ENCODE assay signal across 20 cellular contexts in genomic region chr19:49558591-49558990, GRCh38. TPM values are rescaled to one million over a fixed set of nuclear protein-coding genes. Genes with fewer than 3 reads are reported as not detected.
A peak's percentile ranks its signal among the peaks of the same experiment; 100 is the strongest.
DNase-seq lines count a peak whose midpoint lies in the region; ATAC-seq and TF ChIP-seq lines count a peak whose summit lies in the region.
"Had no signal": no experiment of that assay in that cellular context is flagged by ENCODE, and none has a peak within 500 bp of the region (broad histone marks: within the 10 kb centered on the region; RNA-seq: fewer than 3 reads in every experiment).

No MANE protein-coding gene starts in this region.

- TF ChIP-seq CTCF in natural killer cell (IDR thresholded peaks at IDR 0.05), result no peak

- no peaks in the 10 kb centered on the region for H3K36me3 Mint-ChIP-seq in natural killer cell
- peaks cover 9% of the 10 kb centered on the region for H3K36me3 Mint-ChIP-seq in natural killer cell treated with Interleukin-12 subunit alpha and Interleukin-12 subunit beta and Interleukin-15 and Interleukin-18, amount 100 ng/mL, for 72 hours
- H3K36me3 Mint-ChIP-seq in activated T-cell treated with anti-CD3 and anti-CD28 coated beads, Interleukin-2, amount 50 U/mL, for 24 hours (ENCODE audit: low read depth), result peaks cover 64% of the 10 kb centered on the region

- peak overlapping the region; percentile 68 for H3K27ac ChIP-seq in effector memory CD4-positive, alpha-beta T cell (ENCODE audit: insufficient read depth, low read length, poor library complexity, severe bottlenecking)
- H3K27ac ChIP-seq: esophagus muscularis mucosa, neutrophil, right lobe of liver, uterus had no signal

- H3K36me3 ChIP-seq in effector memory CD4-positive, alpha-beta T cell (ENCODE audit: control insufficient read depth, insufficient read depth, low read length), result peaks cover 22% of the 10 kb centered on the region
- H3K36me3 ChIP-seq: uterus had no signal

- H3K27ac Mint-ChIP-seq in natural killer cell, result peak overlapping the region in 1 of 2 donors; percentile 72
- no peak overlapping the region for H3K27ac Mint-ChIP-seq in natural killer cell treated with Interleukin-12 subunit alpha and Interleukin-12 subunit beta and Interleukin-15 and Interleukin-18, amount 100 ng/mL, for 72 hours
- peak overlapping the region; percentile 96 for H3K27ac Mint-ChIP-seq in activated T-cell treated with anti-CD3 and anti-CD28 coated beads, Interleukin-2, amount 50 U/mL, for 24 hours
- H3K27ac Mint-ChIP-seq in stimulated activated naive CD8-positive, alpha-beta T cell treated with anti-CD3 and anti-CD28 coated beads, Interleukin-15, amount 100 ng/mL, for 72 hours, result peak overlapping the region; percentile 67 to 86
- H3K27ac Mint-ChIP-seq: dendritic cell treated with granulocyte-macrophage colony-stimulating factor and Interleukin-4, amounts not matched to agents 40 ng/mL and 50 ng/mL, for 4 days had no signal

- intact Hi-C loops in natural killer cell (cut with micrococcal nuclease), result no loop called here

- no peaks in the 10 kb centered on the region for H3K27me3 ChIP-seq in effector memory CD4-positive, alpha-beta T cell (replicated peaks; ENCODE audit: control insufficient read depth, insufficient read depth, low read length, poor library complexity, severe bottlenecking)
- H3K27me3 ChIP-seq: esophagus muscularis mucosa, neutrophil, right lobe of liver, uterus had no signal

- H3K4me3 ChIP-seq in effector memory CD4-positive, alpha-beta T cell (ENCODE audit: insufficient read depth, low read depth, low read length, poor library complexity, severe bottlenecking), result peak overlapping the region; percentile 55
- H3K4me3 ChIP-seq: esophagus muscularis mucosa, right lobe of liver, uterus had no signal

- no peak for ATAC-seq in natural killer cell
- ATAC-seq in natural killer cell treated with Interleukin-12 subunit alpha and Interleukin-12 subunit beta and Interleukin-15 and Interleukin-18, amount 100 ng/mL, for 72 hours, result no peak
- ATAC-seq in stimulated activated naive CD8-positive, alpha-beta T cell treated with anti-CD3 and anti-CD28 coated beads, Interleukin-15, amount 100 ng/mL, for 72 hours, result no peak
- no peak for ATAC-seq in GM21447 (IDR thresholded peaks at IDR 0.05; ENCODE audit: unreplicated experiment)
- ATAC-seq: Panc1, right lobe of liver had no signal

- no peak for DNase-seq in natural killer cell
- no peak for DNase-seq in natural killer cell treated with Interleukin-12 subunit alpha and Interleukin-12 subunit beta and Interleukin-15 and Interleukin-18, amount 100 ng/mL, for 72 hours (ENCODE audit: low spot score)
- peak; percentile 58 for DNase-seq in activated T-cell treated with anti-CD3 and anti-CD28 coated beads, Interleukin-2, amount 50 U/mL, for 24 hours
- DNase-seq in effector memory CD4-positive, alpha-beta T cell, result no peak
- DNase-seq in stimulated activated naive CD8-positive, alpha-beta T cell treated with anti-CD3 and anti-CD28 coated beads, Interleukin-15, amount 100 ng/mL, for 72 hours, result peak in 1 of 2 donors; percentile 39
- DNase-seq in NCI-H146 treated with DMSO at 0.1 percent for 48 hours (lab: John Stamatoyannopoulos, UW; ENCODE audit: unreplicated experiment), result no peak
- no peak for DNase-seq in DMS114 treated with DMSO at 0.1 percent for 48 hours (lab: John Stamatoyannopoulos, UW; ENCODE audit: unreplicated experiment)
- DNase-seq: ACHN, HCEC 1CT, head of caudate nucleus, NCI-H1930, NCI-H69, right lobe of liver, uterus had no signal

- peaks cover 27 to 50% of the 10 kb centered on the region in 2 donors for H3K4me1 Mint-ChIP-seq in natural killer cell
- peaks cover 25 to 39% of the 10 kb centered on the region in 2 donors for H3K4me1 Mint-ChIP-seq in natural killer cell treated with Interleukin-12 subunit alpha and Interleukin-12 subunit beta and Interleukin-15 and Interleukin-18, amount 100 ng/mL, for 72 hours (ENCODE audit: low read depth in 2 of 2)
- H3K4me1 Mint-ChIP-seq in activated T-cell treated with anti-CD3 and anti-CD28 coated beads, Interleukin-2, amount 50 U/mL, for 24 hours (ENCODE audit: low read depth), result peaks cover 86% of the 10 kb centered on the region
- H3K4me1 Mint-ChIP-seq in stimulated activated naive CD8-positive, alpha-beta T cell treated with anti-CD3 and anti-CD28 coated beads, Interleukin-15, amount 100 ng/mL, for 72 hours, result peaks cover 97% of the 10 kb centered on the region

- peak overlapping the region; percentile 25 for H3K4me3 Mint-ChIP-seq in natural killer cell
- H3K4me3 Mint-ChIP-seq in natural killer cell treated with Interleukin-12 subunit alpha and Interleukin-12 subunit beta and Interleukin-15 and Interleukin-18, amount 100 ng/mL, for 72 hours, result no peak overlapping the region
- H3K4me3 Mint-ChIP-seq in activated T-cell treated with anti-CD3 and anti-CD28 coated beads, Interleukin-2, amount 50 U/mL, for 24 hours, result peak overlapping the region; percentile 76
- H3K4me3 Mint-ChIP-seq in stimulated activated naive CD8-positive, alpha-beta T cell treated with anti-CD3 and anti-CD28 coated beads, Interleukin-15, amount 100 ng/mL, for 72 hours, result peak overlapping the region; percentile 77 to 81
- H3K4me3 Mint-ChIP-seq: dendritic cell treated with granulocyte-macrophage colony-stimulating factor and Interleukin-4, amounts not matched to agents 40 ng/mL and 50 ng/mL, for 4 days had no signal

- H3K9me3 Mint-ChIP-seq in natural killer cell, result no peaks in the 10 kb centered on the region
- H3K9me3 Mint-ChIP-seq in natural killer cell treated with Interleukin-12 subunit alpha and Interleukin-12 subunit beta and Interleukin-15 and Interleukin-18, amount 100 ng/mL, for 72 hours, result no peaks in the 10 kb centered on the region
- H3K9me3 Mint-ChIP-seq in activated T-cell treated with anti-CD3 and anti-CD28 coated beads, Interleukin-2, amount 50 U/mL, for 24 hours, result no peaks in the 10 kb centered on the region
- H3K9me3 Mint-ChIP-seq in stimulated activated naive CD8-positive, alpha-beta T cell treated with anti-CD3 and anti-CD28 coated beads, Interleukin-15, amount 100 ng/mL, for 72 hours, result no peaks in the 10 kb centered on the region
- H3K9me3 Mint-ChIP-seq: dendritic cell treated with granulocyte-macrophage colony-stimulating factor and Interleukin-4, amounts not matched to agents 40 ng/mL and 50 ng/mL, for 4 days had no signal

- peaks cover 92% of the 10 kb centered on the region for H3K4me1 ChIP-seq in effector memory CD4-positive, alpha-beta T cell (ENCODE audit: control insufficient read depth, insufficient read depth, low read length, poor library complexity, severe bottlenecking)
- H3K4me1 ChIP-seq: uterus had no signal

- H3K27me3 Mint-ChIP-seq in natural killer cell (ENCODE audit: low read depth in 2 of 2), result no peaks in the 10 kb centered on the region
- H3K27me3 Mint-ChIP-seq in natural killer cell treated with Interleukin-12 subunit alpha and Interleukin-12 subunit beta and Interleukin-15 and Interleukin-18, amount 100 ng/mL, for 72 hours, result no peaks in the 10 kb centered on the region
- no peaks in the 10 kb centered on the region for H3K27me3 Mint-ChIP-seq in activated T-cell treated with anti-CD3 and anti-CD28 coated beads, Interleukin-2, amount 50 U/mL, for 24 hours
- no peaks in the 10 kb centered on the region for H3K27me3 Mint-ChIP-seq in stimulated activated naive CD8-positive, alpha-beta T cell treated with anti-CD3 and anti-CD28 coated beads, Interleukin-15, amount 100 ng/mL, for 72 hours
- H3K27me3 Mint-ChIP-seq: dendritic cell treated with granulocyte-macrophage colony-stimulating factor and Interleukin-4, amounts not matched to agents 40 ng/mL and 50 ng/mL, for 4 days had no signal

- no peaks in the 10 kb centered on the region for H3K9me3 ChIP-seq in effector memory CD4-positive, alpha-beta T cell (ENCODE audit: control insufficient read depth, low read length)
- H3K9me3 ChIP-seq: esophagus muscularis mucosa, neutrophil, right lobe of liver, uterus had no signal

RNA-seq across cellular contexts. Expression of gene NOSIP, which starts 21.8 kb away (rescaled TPM):
- 10 to 100 TPM; 46.7 to 63.6 (median 59.8) TPM for total RNA-seq in natural killer cell
- 10 to 100 TPM; 70.6 to 75.2 TPM for total RNA-seq in natural killer cell treated with Interleukin-12 subunit alpha and Interleukin-12 subunit beta and Interleukin-15 and Interleukin-18, amount 100 ng/mL, for 72 hours

RNA-seq across cellular contexts. Expression of gene PRRG2, which starts 22.5 kb away (rescaled TPM):
- under 1 TPM in 2 of 3 donors, not detected in 1; 0.39 to 0.56 TPM for total RNA-seq in natural killer cell
- 1 to 10 TPM in 1 of 2 donors, under 1 TPM in 1; 0.81 to 1.5 TPM for total RNA-seq in natural killer cell treated with Interleukin-12 subunit alpha and Interleukin-12 subunit beta and Interleukin-15 and Interleukin-18, amount 100 ng/mL, for 72 hours
- total RNA-seq: M059J had no signal

RNA-seq across cellular contexts. Expression of gene RCN3, which starts 30.8 kb away (rescaled TPM):
- 1 to 10 TPM; 2.4 to 4.7 (median 3.0) TPM for total RNA-seq in natural killer cell
- 1 to 10 TPM; 1.6 to 2.0 TPM for total RNA-seq in natural killer cell treated with Interleukin-12 subunit alpha and Interleukin-12 subunit beta and Interleukin-15 and Interleukin-18, amount 100 ng/mL, for 72 hours

RNA-seq across cellular contexts. Expression of gene PRR12, which starts 32.4 kb away (rescaled TPM):
- total RNA-seq in natural killer cell, result 10 to 100 TPM; 51.1 to 62.1 (median 56.0) TPM
- total RNA-seq in natural killer cell treated with Interleukin-12 subunit alpha and Interleukin-12 subunit beta and Interleukin-15 and Interleukin-18, amount 100 ng/mL, for 72 hours, result 10 to 100 TPM; 29.7 to 45.7 TPM

RNA-seq across cellular contexts. Expression of gene FCGRT, which starts 46.1 kb away (rescaled TPM):
- 10 to 100 TPM; 13.5 to 39.2 (median 19.9) TPM for total RNA-seq in natural killer cell
- 1 to 10 TPM; 1.6 to 3.0 TPM for total RNA-seq in natural killer cell treated with Interleukin-12 subunit alpha and Interleukin-12 subunit beta and Interleukin-15 and Interleukin-18, amount 100 ng/mL, for 72 hours

Comparison
In these comparisons a context has a peak if more than half of its experiments do, and no peak if none do; other contexts are left out.
1. H3K27ac Mint-ChIP-seq: peak in activated T-cell treated with anti-CD3 and anti-CD28 coated beads, Interleukin-2, amount 50 U/mL, for 24 hours (single experiment) and stimulated activated naive CD8-positive, alpha-beta T cell treated with anti-CD3 and anti-CD28 coated beads, Interleukin-15, amount 100 ng/mL, for 72 hours (2 of 2); none in natural killer cell treated with Interleukin-12 subunit alpha and Interleukin-12 subunit beta and Interleukin-15 and Interleukin-18, amount 100 ng/mL, for 72 hours (0 of 2).